In the genomic region with DNA sequence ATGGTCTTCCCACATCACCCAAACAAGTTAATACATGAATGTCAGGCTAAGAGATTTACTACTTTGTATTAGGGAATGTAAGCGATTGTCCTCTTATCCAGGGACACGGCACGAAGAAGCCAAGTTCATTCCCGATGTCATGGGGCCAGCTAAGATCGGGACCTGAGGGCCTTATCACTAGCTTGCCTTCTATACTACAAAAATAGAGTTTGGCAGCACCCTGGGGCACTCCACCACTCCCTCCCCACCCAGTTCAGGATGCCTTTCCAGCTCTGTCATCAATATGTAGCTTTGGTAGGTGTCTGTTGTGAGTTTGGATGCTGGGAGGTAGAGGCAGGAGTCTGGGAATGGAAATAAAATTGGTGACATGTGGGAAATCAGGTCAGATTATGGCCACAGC, we compare ENCODE assay signal across 21 cellular contexts.
DNase-seq lines count a peak whose midpoint lies in the region; ATAC-seq, FAIRE-seq and TF ChIP-seq lines count a peak whose summit lies in the region.
"Had no signal": no experiment of that assay in that cellular context is flagged by ENCODE, and none has a peak within 500 bp of the region (broad histone marks: within the 10 kb centered on the region; RNA-seq: fewer than 3 reads in every experiment).

No MANE protein-coding gene starts in this region.

- DNase-seq in Right ventricle myocardium superior, result no peak
- no peak for DNase-seq in Right ventricle myocardium inferior (ENCODE audit: missing footprints)
- DNase-seq in heart right ventricle, result peak in 1 of 2 donors; percentile 20
- no peak for DNase-seq in cardiac septum (ENCODE audit: low spot score)
- no peak for DNase-seq in HepG2 (ENCODE audit: low spot score)
- DNase-seq in right lobe of liver, result no peak
- DNase-seq: AML-193; Caco-2; Calu3; CD4-positive, alpha-beta T cell; CD8-positive, alpha-beta T cell; DMS79 treated with DMSO at 0.1 percent for 48 hours; GF-D8 had no signal

- no peak overlapping the region for H3K9ac ChIP-seq in HepG2 (ENCODE audit: insufficient read depth, low read depth, low read length)
- H3K9ac ChIP-seq: BLaER1 treated with 17β-estradiol and CSF1 and Interleukin-3, amounts not matched to agents 10 nM and 100 nM had no signal

- H3K79me2 ChIP-seq in HepG2 (ENCODE audit: insufficient read depth, low read length), result no peaks in the 10 kb centered on the region

- no peak overlapping the region for H3K4me3 ChIP-seq in heart right ventricle
- no peak overlapping the region for H3K4me3 ChIP-seq in HepG2 (replicated peaks in 1 of 3; ENCODE audit: insufficient read depth in 1 of 3, low read depth in 2 of 3, low read length in 3 of 3)
- no peak overlapping the region for H3K4me3 ChIP-seq in right lobe of liver
- H3K4me3 ChIP-seq: A549; BLaER1 treated with 17β-estradiol and CSF1 and Interleukin-3, amounts not matched to agents 10 nM and 100 nM had no signal

- no peak overlapping the region for H3K27ac ChIP-seq in heart right ventricle
- H3K27ac ChIP-seq in HepG2 (ENCODE audit: extremely low read length, insufficient read depth, low read length), result no peak overlapping the region
- no peak overlapping the region for H3K27ac ChIP-seq in right lobe of liver
- H3K27ac ChIP-seq: 22Rv1; A549; BLaER1 treated with 17β-estradiol and CSF1 and Interleukin-3, amounts not matched to agents 10 nM and 100 nM; C4-2B had no signal

- TF ChIP-seq POLR2A in HepG2 (IDR thresholded peaks at IDR 0.05; ENCODE audit: insufficient read depth in 1 of 2, low read depth in 2 of 2, low read length in 2 of 2) (no peak), right lobe of liver (IDR thresholded peaks at IDR 0.05) (no peak)

- ATAC-seq in Right ventricle myocardium superior (ENCODE audit: poor library complexity) (peak; percentile 62), Right ventricle myocardium inferior (no peak), heart right ventricle (peak in 7 of 8 donors; percentile 49 to 97 (median 76)), HepG2 (no peak), right lobe of liver (no peak)
- ATAC-seq: A549; CD8-positive, alpha-beta T cell had no signal

- POLR2A ChIA-PET in HepG2 (lab: Yijun Ruan, JAX), result no interaction called here

- no peaks in the 10 kb centered on the region for H4K20me1 ChIP-seq in HepG2 (ENCODE audit: insufficient read depth, low read length)
- H4K20me1 ChIP-seq: BLaER1 treated with 17β-estradiol and CSF1 and Interleukin-3, amounts not matched to agents 10 nM and 100 nM had no signal

- TF ChIP-seq CTCF in heart right ventricle (IDR thresholded peaks at IDR 0.05) (no peak), HepG2 (CRISPR knock-in tag; IDR thresholded peaks at IDR 0.05) (no peak), right lobe of liver (IDR thresholded peaks at IDR 0.05) (no peak)

- in situ Hi-C loops in HepG2 (cut with HindIII; ENCODE audit: extremely low pct_ligation_motif_present, low pct_unique_long_range_greater_than_20kb), result no loop called here

- no peak overlapping the region for H2AFZ ChIP-seq in HepG2 (ENCODE audit: low read length)

- H3K36me3 ChIP-seq in heart right ventricle, result no peaks in the 10 kb centered on the region
- no peaks in the 10 kb centered on the region for H3K36me3 ChIP-seq in HepG2 (replicated peaks in 1 of 2; ENCODE audit: control insufficient read depth in 1 of 2, insufficient read depth in 2 of 2, low read length in 2 of 2)
- H3K36me3 ChIP-seq in right lobe of liver, result no peaks in the 10 kb centered on the region
- H3K36me3 ChIP-seq: BLaER1 treated with 17β-estradiol and CSF1 and Interleukin-3, amounts not matched to agents 10 nM and 100 nM had no signal

- H3K4me1 ChIP-seq in heart right ventricle (peaks cover 0 to 8% (median 0%) of the 10 kb centered on the region in 9 donors), HepG2 (ENCODE audit: insufficient read depth, low read length) (no peaks in the 10 kb centered on the region), right lobe of liver (no peaks in the 10 kb centered on the region)
- H3K4me1 ChIP-seq: A549; BLaER1 treated with 17β-estradiol and CSF1 and Interleukin-3, amounts not matched to agents 10 nM and 100 nM; Caco-2 had no signal

- 52 to 71% methylated on average over 5 of the region's 5 CpGs for WGBS in heart right ventricle, 2 donors
- WGBS in HepG2 (ENCODE audit: low lambda C conversion rate), result 48% methylated on average over 5 of the region's 5 CpGs
- WGBS in right lobe of liver (ENCODE audit: insufficient coverage, low coverage, low lambda C conversion rate, missing lambda C conversion rate), result 84% methylated on average over 5 of the region's 5 CpGs

- CTCF ChIA-PET in HepG2 (lab: Yijun Ruan, JAX; ENCODE audit: low intra/inter-chr PET ratio, low total read pairs), result no interaction called here

- H3K27me3 ChIP-seq in heart right ventricle (no peaks in the 10 kb centered on the region), HepG2 (ENCODE audit: control insufficient read depth in 1 of 2, insufficient read depth in 2 of 2, low read length in 2 of 2) (peaks cover 1 to 32% of the 10 kb centered on the region in 2 experiments), right lobe of liver (no peaks in the 10 kb centered on the region)
- H3K27me3 ChIP-seq: BLaER1 treated with 17β-estradiol and CSF1 and Interleukin-3, amounts not matched to agents 10 nM and 100 nM had no signal

- TF ChIP-seq EP300 in HepG2 (IDR thresholded peaks at IDR 0.05; ENCODE audit: low read depth in 2 of 2, low read length in 2 of 2), result no peak
- TF ChIP-seq EP300 in HepG2 (CRISPR knock-in tag; IDR thresholded peaks at IDR 0.05; ENCODE audit: borderline replicate concordance), result no peak

- no peak overlapping the region for H3K4me2 ChIP-seq in HepG2 (ENCODE audit: low read depth, low read length)
- H3K4me2 ChIP-seq: A549; BLaER1 treated with 17β-estradiol and CSF1 and Interleukin-3, amounts not matched to agents 10 nM and 100 nM had no signal

- no peak for FAIRE-seq in HepG2 (lab: Jason Lieb, UNC)
- FAIRE-seq: A549, D721Med, G401.6, GM12891, GM19239 had no signal

- no TSS peak for BruUV-seq in HepG2 (replicated peaks; lab: Mats Ljungman, UMichigan)

- no peak for TF ChIP-seq RAD21 in HepG2 (CRISPR knock-in tag; IDR thresholded peaks at IDR 0.05)

- intact Hi-C loops in Right ventricle myocardium superior (cut with DNase I) (no loop called here), Right ventricle myocardium inferior (cut with DNase I) (no loop called here), heart right ventricle (cut with DNase I) (no loop called here), cardiac septum (cut with DNase I) (no loop called here), HepG2 (cut with micrococcal nuclease; ENCODE audit: unreplicated experiment) (no loop called here), right lobe of liver (cut with DNase I) (no loop called here)

- H3K9me3 ChIP-seq in heart right ventricle (peaks cover 0 to 2% (median 0%) of the 10 kb centered on the region in 11 donors), HepG2 (ENCODE audit: low read length) (no peaks in the 10 kb centered on the region), right lobe of liver (no peaks in the 10 kb centered on the region)
- H3K9me3 ChIP-seq: A549; BLaER1 treated with 17β-estradiol and CSF1 and Interleukin-3, amounts not matched to agents 10 nM and 100 nM; Caco-2 had no signal

TF ChIP-seq in HepG2, 621 proteins besides CTCF, POLR2A, EP300 and RAD21:
- TF ChIP-seq ARHGAP35 (CRISPR knock-in tag; IDR thresholded peaks at IDR 0.05; ENCODE audit: borderline replicate concordance), result no peak
- TF ChIP-seq FOXM1 (CRISPR knock-in tag; IDR thresholded peaks at IDR 0.05), result no peak
- TF ChIP-seq FOXK1 (CRISPR knock-in tag; IDR thresholded peaks at IDR 0.05; ENCODE audit: borderline replicate concordance, low read depth), result no peak
- TF ChIP-seq NONO (IDR thresholded peaks at IDR 0.05), result no peak
- no peak for TF ChIP-seq NONO (CRISPR knock-in tag; conservative IDR thresholded peaks at IDR 0.05)
- TF ChIP-seq, protein P1, sequence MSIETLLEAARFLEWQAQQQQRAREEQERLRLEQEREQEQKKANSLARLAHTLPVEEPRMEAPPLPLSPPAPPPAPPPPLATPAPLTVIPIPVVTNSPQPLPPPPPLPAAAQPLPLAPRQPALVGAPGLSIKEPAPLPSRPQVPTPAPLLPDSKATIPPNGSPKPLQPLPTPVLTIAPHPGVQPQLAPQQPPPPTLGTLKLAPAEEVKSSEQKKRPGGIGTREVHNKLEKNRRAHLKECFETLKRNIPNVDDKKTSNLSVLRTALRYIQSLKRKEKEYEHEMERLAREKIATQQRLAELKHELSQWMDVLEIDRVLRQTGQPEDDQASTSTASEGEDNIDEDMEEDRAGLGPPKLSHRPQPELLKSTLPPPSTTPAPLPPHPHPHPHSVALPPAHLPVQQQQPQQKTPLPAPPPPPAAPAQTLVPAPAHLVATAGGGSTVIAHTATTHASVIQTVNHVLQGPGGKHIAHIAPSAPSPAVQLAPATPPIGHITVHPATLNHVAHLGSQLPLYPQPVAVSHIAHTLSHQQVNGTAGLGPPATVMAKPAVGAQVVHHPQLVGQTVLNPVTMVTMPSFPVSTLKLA (IDR thresholded peaks at IDR 0.05), result peak; percentile 21; the same call in 1 of the 2 replicates
- no peak for TF ChIP-seq ATAD3A (CRISPR knock-in tag; IDR thresholded peaks at IDR 0.05)

Comparison
In these comparisons a context has a peak if more than half of its experiments do, and no peak if none do; other contexts are left out.
1. ATAC-seq: peak in Right ventricle myocardium superior (single experiment) and heart right ventricle (7 of 8); none in Right ventricle myocardium inferior (single experiment), HepG2 (single experiment) and right lobe of liver (0 of 4).